30 cellular contexts compared by ENCODE assay signal in the genomic region with DNA sequence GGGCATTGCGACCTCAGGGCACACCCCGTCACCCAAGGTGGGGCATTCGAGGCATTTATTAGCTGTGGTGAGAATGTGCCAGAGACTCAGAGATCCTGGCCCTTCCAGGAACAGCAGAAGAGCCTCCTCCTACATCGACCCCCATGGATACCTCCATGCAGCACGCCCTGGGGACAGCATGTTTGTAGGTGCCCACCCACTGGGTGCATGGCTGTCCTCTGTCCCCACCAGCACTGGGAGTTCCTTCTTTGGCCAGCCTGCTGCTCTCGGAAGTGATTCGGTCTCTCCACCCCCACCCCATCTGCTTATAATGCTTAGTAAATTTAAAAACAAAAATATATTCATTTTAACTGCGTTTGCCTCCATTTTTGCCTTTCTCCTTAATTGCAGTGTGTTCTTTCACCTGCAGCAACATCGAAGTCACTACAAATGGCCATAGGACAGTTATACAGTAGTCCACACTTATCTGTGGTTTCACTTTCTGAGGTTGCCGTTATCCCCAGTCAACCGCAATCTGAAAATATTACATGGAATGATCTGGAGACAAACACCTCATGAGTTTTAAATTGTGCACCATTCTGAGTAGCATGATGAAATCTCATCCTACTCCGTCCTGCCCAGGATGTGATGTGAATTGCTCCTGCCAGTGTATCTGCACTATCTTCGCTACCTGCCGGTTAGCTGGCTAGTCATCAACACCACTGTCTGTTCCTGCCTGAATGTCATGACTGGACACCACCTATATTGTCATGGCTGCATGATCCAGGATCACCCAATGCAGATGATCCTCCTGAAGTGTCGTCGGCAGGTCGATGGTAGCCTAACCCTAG.
"Had no signal": no experiment of that assay in that cellular context is flagged by ENCODE, and none has a peak within 500 bp of the region (broad histone marks: within the 10 kb centered on the region; RNA-seq: fewer than 3 reads in every experiment).

No MANE protein-coding gene starts in this region.

- H3K27ac ChIP-seq: ascending aorta, gastroesophageal sphincter, hepatocyte, ovary, skin epidermis, stomach, thyroid gland, upper lobe of right lung had no signal

- H3K9me3 ChIP-seq: ovary, stomach, thyroid gland, upper lobe of right lung had no signal

- H3K4me1 ChIP-seq: ascending aorta, gastroesophageal sphincter, stomach, thyroid gland, upper lobe of right lung had no signal

- ATAC-seq: activated CD8-positive, alpha-beta memory T cell treated with anti-CD3 and anti-CD28 coated beads, Interleukin-2, amount 10 ng/mL, durations not matched to agents 7 days and 5 days; activated CD8-positive, alpha-beta T cell treated with anti-CD3 and anti-CD28 coated beads, Interleukin-2, amount 10 ng/mL, durations not matched to agents 7 days and 5 days; activated naive CD4-positive, alpha-beta T cell treated with anti-CD3 and anti-CD28 coated beads, Interleukin-2, amount 50 U/mL, for 72 hours; effector memory CD8-positive, alpha-beta T cell; gastroesophageal sphincter; left ventricle myocardium superior; sciatic nerve; stimulated activated effector memory CD8-positive, alpha-beta T cell treated with anti-CD3 and anti-CD28 coated beads, Interleukin-12 subunit alpha, Interleukin-12 subunit beta, amount 100 ng/mL, for 72 hours; upper lobe of right lung; WTC11 had no signal

- H3K27me3 Mint-ChIP-seq: brain, progenitor cell of endocrine pancreas had no signal

- H3K27me3 ChIP-seq: ascending aorta, hepatocyte, ovary, thyroid gland, upper lobe of right lung had no signal

- H3K9me3 Mint-ChIP-seq: activated naive CD4-positive, alpha-beta T cell treated with anti-CD3 and anti-CD28 coated beads, Interleukin-2, amount 50 U/mL, for 72 hours; activated T-helper 2 cell treated with anti-CD3 and anti-CD28 coated beads, Interferon-gamma antibody, Interleukin-2, Interleukin-4, amounts not matched to agents 10 μg/mL and 5 μg/mL and 100 μg/mL, durations not matched to agents 14 hours and 24 hours and 36 hours; brain; effector memory CD8-positive, alpha-beta T cell; mesothelial cell of epicardium; naive B cell; nephron progenitor cell; stimulated activated effector memory CD8-positive, alpha-beta T cell treated with anti-CD3 and anti-CD28 coated beads, Interleukin-12 subunit alpha, Interleukin-12 subunit beta, amount 100 ng/mL, for 72 hours; WTC11 had no signal

- H3K4me1 Mint-ChIP-seq: activated CD8-positive, alpha-beta memory T cell treated with anti-CD3 and anti-CD28 coated beads, Interleukin-2, amount 10 ng/mL, durations not matched to agents 7 days and 5 days; brain; mesothelial cell of epicardium; naive B cell; nephron progenitor cell; stimulated activated effector memory CD8-positive, alpha-beta T cell treated with anti-CD3 and anti-CD28 coated beads, Interleukin-12 subunit alpha, Interleukin-12 subunit beta, amount 100 ng/mL, for 72 hours; WTC11 had no signal

- H3K4me3 Mint-ChIP-seq: activated CD8-positive, alpha-beta memory T cell treated with anti-CD3 and anti-CD28 coated beads, Interleukin-2, amount 10 ng/mL, durations not matched to agents 7 days and 5 days; activated CD8-positive, alpha-beta T cell treated with anti-CD3 and anti-CD28 coated beads, Interleukin-2, amount 10 ng/mL, durations not matched to agents 7 days and 5 days; brain; effector memory CD8-positive, alpha-beta T cell; mesothelial cell of epicardium; naive B cell; nephron progenitor cell; stimulated activated effector memory CD8-positive, alpha-beta T cell treated with anti-CD3 and anti-CD28 coated beads, Interleukin-12 subunit alpha, Interleukin-12 subunit beta, amount 100 ng/mL, for 72 hours; WTC11 had no signal

- H3K36me3 ChIP-seq: ascending aorta, gastroesophageal sphincter, ovary, stomach, thyroid gland, upper lobe of right lung had no signal

- H3K27ac Mint-ChIP-seq: activated CD8-positive, alpha-beta memory T cell treated with anti-CD3 and anti-CD28 coated beads, Interleukin-2, amount 10 ng/mL, durations not matched to agents 7 days and 5 days; activated CD8-positive, alpha-beta T cell treated with anti-CD3 and anti-CD28 coated beads, Interleukin-2, amount 10 ng/mL, durations not matched to agents 7 days and 5 days; activated T-helper 2 cell treated with anti-CD3 and anti-CD28 coated beads, Interferon-gamma antibody, Interleukin-2, Interleukin-4, amounts not matched to agents 10 μg/mL and 5 μg/mL and 100 μg/mL, durations not matched to agents 14 hours and 24 hours and 36 hours; brain; effector memory CD8-positive, alpha-beta T cell; mesothelial cell of epicardium; naive B cell; nephron progenitor cell; progenitor cell of endocrine pancreas; stimulated activated effector memory CD8-positive, alpha-beta T cell treated with anti-CD3 and anti-CD28 coated beads, Interleukin-12 subunit alpha, Interleukin-12 subunit beta, amount 100 ng/mL, for 72 hours; WTC11 had no signal

- DNase-seq: activated CD4-positive, alpha-beta T cell treated with anti-CD3 and anti-CD28 coated beads for 1 hour; activated CD4-positive, alpha-beta T cell treated with anti-CD3 and anti-CD28 coated beads, Interleukin-2, amount 50 U/mL, for 1 hour; activated CD8-positive, alpha-beta memory T cell treated with anti-CD3 and anti-CD28 coated beads, Interleukin-2, amount 10 ng/mL, durations not matched to agents 7 days and 5 days; activated CD8-positive, alpha-beta T cell treated with anti-CD3 and anti-CD28 coated beads, Interleukin-2, amount 10 ng/mL, durations not matched to agents 7 days and 5 days; activated T-cell treated with anti-CD3 and anti-CD28 coated beads, Interleukin-2, amount 50 U/mL, for 48 hours; cortex of kidney; effector memory CD8-positive, alpha-beta T cell; erythroblast; islet precursor cell; left ventricle myocardium superior; naive B cell; nephron progenitor cell; ovary; stimulated activated CD4-positive, alpha-beta T cell treated with anti-CD3 and anti-CD28 coated beads, Interleukin-4, amount 100 ng/mL, for 24 hours; stomach; T-helper 2 cell; thyroid gland; upper lobe of right lung had no signal

- H3K4me3 ChIP-seq: ascending aorta, gastroesophageal sphincter, hepatocyte, ovary, skin epidermis, stomach, thyroid gland, upper lobe of right lung had no signal
